Comparison of ENCODE assay signal across 8 cellular contexts in genomic region chr9:114098660-114099522, GRCh38. TPM values are rescaled to one million over a fixed set of nuclear protein-coding genes. Genes with fewer than 3 reads are reported as not detected.
DNase-seq lines count a peak whose midpoint lies in the region; ATAC-seq and TF ChIP-seq lines count a peak whose summit lies in the region.

TSS of gene KIF12 (minus strand) at chr9:114099292. CDS start at chr9:114099276, 16 bp downstream.

- H3K27ac ChIP-seq in AG04450 (ENCODE audit: low read depth, low read length) (no peak within 1 kb of the TSS), iPS-18a (ENCODE audit: low read length) (no peak within 1 kb of the TSS), skeletal muscle tissue (ENCODE audit: low read depth, low read length) (no peak within 1 kb of the TSS)

- peaks cover 26% of the 10 kb centered on the region for H3K27me3 Mint-ChIP-seq in activated naive CD8-positive, alpha-beta T cell

- CTCF ChIA-PET in AG04450 (lab: Charles Lee), result interaction anchor here (1.0 to 6.2 kb wide), 3 partner anchors 9 to 192 kb away, joined by 5 to 25 read pairs (median 9); no protein-coding TSS in a partner anchor

- POLR2A ChIA-PET in AG04450 (lab: Yijun Ruan, JAX), result no interaction called here

- no peaks in the 10 kb centered on the region for H3K36me3 ChIP-seq in iPS-18a (ENCODE audit: control insufficient read depth, low read depth, low read length)
- H3K36me3 ChIP-seq in skeletal muscle tissue (ENCODE audit: control insufficient read depth in 3 of 3, insufficient read depth in 3 of 3, low read length in 3 of 3), result no peaks in the 10 kb centered on the region

- peak within 1 kb of the TSS; percentile 13 for H3K4me3 Mint-ChIP-seq in activated naive CD8-positive, alpha-beta T cell

- H3K4me1 Mint-ChIP-seq in activated naive CD8-positive, alpha-beta T cell (ENCODE audit: low read depth), result peaks cover 9% of the 10 kb centered on the region

- peaks cover 35% of the 10 kb centered on the region for H3K27me3 ChIP-seq in AG04450 (ENCODE audit: control insufficient read depth, insufficient read depth, low read length)
- H3K27me3 ChIP-seq in iPS-18a (ENCODE audit: control insufficient read depth, insufficient read depth, low read length), result peaks cover 36% of the 10 kb centered on the region
- H3K27me3 ChIP-seq in skeletal muscle tissue (ENCODE audit: control insufficient read depth in 3 of 3, insufficient read depth in 3 of 3, low read length in 3 of 3), result peaks cover 15 to 32% (median 21%) of the 10 kb centered on the region in 3 donors

- no peak for TF ChIP-seq RAD21 in Ishikawa (IDR thresholded peaks at IDR 0.05; ENCODE audit: low read depth)

- peaks cover 11% of the 10 kb centered on the region for H3K4me1 ChIP-seq in iPS-18a (ENCODE audit: control insufficient read depth, low read depth, low read length)
- peaks cover 0 to 5% (median 0%) of the 10 kb centered on the region in 3 donors for H3K4me1 ChIP-seq in skeletal muscle tissue (ENCODE audit: control insufficient read depth in 3 of 3, insufficient read depth in 3 of 3, low read length in 3 of 3)

- peaks cover 4% of the 10 kb centered on the region for H3K36me3 Mint-ChIP-seq in activated naive CD8-positive, alpha-beta T cell

- H3K9me3 ChIP-seq in AG04450 (ENCODE audit: control insufficient read depth, insufficient read depth, low read length), result peaks cover 19% of the 10 kb centered on the region
- no peaks in the 10 kb centered on the region for H3K9me3 ChIP-seq in iPS-18a (ENCODE audit: control insufficient read depth, low read depth, low read length)
- H3K9me3 ChIP-seq in skeletal muscle tissue (ENCODE audit: control insufficient read depth in 3 of 3, low read length in 3 of 3), result no peaks in the 10 kb centered on the region

- H3K27ac Mint-ChIP-seq in activated naive CD8-positive, alpha-beta T cell, result no peak within 1 kb of the TSS

- H3K9me3 Mint-ChIP-seq in activated naive CD8-positive, alpha-beta T cell (ENCODE audit: low read depth), result peaks cover 8% of the 10 kb centered on the region

- TF ChIP-seq CTCF in AG04450 (IDR thresholded peaks at IDR 0.05; ENCODE audit: low read depth, low read length), result no peak

- TF ChIP-seq EP300 in Ishikawa (IDR thresholded peaks at IDR 0.05; ENCODE audit: borderline replicate concordance), result no peak

- DNase-seq in AG04450 (ENCODE audit: low read depth, low spot score) (no peak), medulla oblongata (ENCODE audit: extremely low spot score) (no peak)

- H3K9ac ChIP-seq in iPS-18a (ENCODE audit: low read length) (no peak within 1 kb of the TSS), skeletal muscle tissue (ENCODE audit: low read depth in 1 of 3, low read length in 3 of 3) (peak within 1 kb of the TSS in 1 of 3 donors; percentile 8)

- ATAC-seq in GM21526 (IDR thresholded peaks at IDR 0.05; ENCODE audit: low FRiP score, unreplicated experiment) (no peak), HG03045 (IDR thresholded peaks at IDR 0.05; ENCODE audit: unreplicated experiment) (no peak)

- H3K4me3 ChIP-seq in AG04450 (ENCODE audit: low read depth, low read length) (peak within 1 kb of the TSS; percentile 44; the same call in 1 of the 2 replicates), iPS-18a (ENCODE audit: low read length) (peak within 1 kb of the TSS; percentile 67), skeletal muscle tissue (ENCODE audit: low read length in 3 of 3) (peak within 1 kb of the TSS in 2 of 3 donors; percentile 27 to 45)

TF ChIP-seq in Ishikawa, 13 proteins besides CTCF, POLR2A, EP300 and RAD21:
- TF ChIP-seq NFIC (IDR thresholded peaks at IDR 0.05) (no peak), MAX (IDR thresholded peaks at IDR 0.05) (0 out of 2 replicates have a peak, but pooled peaks have one; percentile 37)

RNA-seq across cellular contexts. Expression of gene KIF12, which starts in this region (rescaled TPM):
- not detected in 2 replicates for polyA plus RNA-seq in AG04450 (2011; rRNA removed)
- not detected in 2 replicates for polyA minus RNA-seq in AG04450 (2011; rRNA and poly(A)+ RNA removed)
- not detected for total RNA-seq in skeletal muscle tissue
